In genomic region chr1:164638506-164639202, GRCh38 we compare ENCODE assay signal across 13 cellular contexts.
DNase-seq lines count a peak whose midpoint lies in the region; ATAC-seq and TF ChIP-seq lines count a peak whose summit lies in the region.
"Had no signal": no experiment of that assay in that cellular context is flagged by ENCODE, and none has a peak within 500 bp of the region (broad histone marks: within the 10 kb centered on the region; RNA-seq: fewer than 3 reads in every experiment).

No MANE protein-coding gene starts in this region.

- TF ChIP-seq CTCF in HCT116 (IDR thresholded peaks at IDR 0.05 in 2 of 3, conservative IDR thresholded peaks at IDR 0.05 in 1 of 3; ENCODE audit: borderline replicate concordance in 1 of 3, insufficient read depth in 1 of 3, low read depth in 2 of 3, low read length in 2 of 3) (no peak), heart right ventricle (IDR thresholded peaks at IDR 0.05) (peak in 1 of 9 donors; percentile 12)

- no peaks in the 10 kb centered on the region for H4K20me1 ChIP-seq in HCT116 (ENCODE audit: insufficient read depth)

- H3K9ac ChIP-seq in HCT116 (ENCODE audit: low read length), result peak overlapping the region; percentile 35
- no peak overlapping the region for H3K9ac ChIP-seq in trophoblast cell (ENCODE audit: low read length)

- ATAC-seq in HCT116 (peak; percentile 18; the same call in 1 of the 2 replicates), SK-N-SH treated with all-trans-retinoic acid at 6 μM for 48 hours (no peak), heart right ventricle (peak in 7 of 8 donors; percentile 58 to 88 (median 79))
- ATAC-seq: natural killer cell treated with Interleukin-12 subunit alpha and Interleukin-12 subunit beta and Interleukin-15 and Interleukin-18, amount 100 ng/mL, for 72 hours; T-helper 17 cell had no signal

- DNase-seq in HCT116 (ENCODE audit: low read depth, low spot score) (no peak), heart right ventricle (peak in 1 of 2 donors; percentile 59), trophoblast cell (peak in 1 of 2 donors; percentile 53), DMS 273 treated with DMSO at 0.1 percent for 48 hours (lab: John Stamatoyannopoulos, UW) (no peak), NOMO-1 treated with dmso at 0.1 percent for 144 hours (lab: John Stamatoyannopoulos, UW; ENCODE audit: unreplicated experiment) (no peak)
- DNase-seq in stimulated activated naive CD4-positive, alpha-beta T cell (lab: John Stamatoyannopoulos, UW), result no peak
- DNase-seq in activated naive CD4-positive, alpha-beta T cell treated with Interleukin-2 at 50 U/mL for 16 hours, result no peak
- DNase-seq: activated CD4-positive, alpha-beta T cell treated with anti-CD3 and anti-CD28 coated beads, Interleukin-2, amount 50 U/mL, for 1 hour; cerebellar nuclear complex; NCI-H2029; T-helper 17 cell had no signal

- BruUV-seq in HCT116 (replicated peaks; lab: Mats Ljungman, UMichigan), result no TSS peak

- H3K27ac ChIP-seq in HCT116 (ENCODE audit: low read depth, low read length) (peak overlapping the region; percentile 61; the same call in 1 of the 2 replicates), heart right ventricle (peak overlapping the region; percentile 21 to 87 (median 78)), trophoblast cell (ENCODE audit: low read depth, low read length) (no peak overlapping the region)

- TF ChIP-seq RAD21 in HCT116 (IDR thresholded peaks at IDR 0.05; ENCODE audit: low read depth), result no peak

- peak overlapping the region; percentile 44 for H2BK120ac ChIP-seq in trophoblast cell (ENCODE audit: insufficient read depth, low read length, poor library complexity)

- H4K12ac ChIP-seq in trophoblast cell (ENCODE audit: low read depth, low read length), result no peak overlapping the region

- H3K79me2 ChIP-seq in HCT116 (ENCODE audit: insufficient read depth, low read length), result no peaks in the 10 kb centered on the region
- H3K79me2 ChIP-seq in trophoblast cell (ENCODE audit: control insufficient read depth, insufficient read depth, low read length, poor library complexity), result no peaks in the 10 kb centered on the region

- H3K14ac ChIP-seq in trophoblast cell (ENCODE audit: low read length), result no peak overlapping the region

- peak overlapping the region; percentile 22 for H4K91ac ChIP-seq in trophoblast cell (ENCODE audit: low read depth, low read length)

- peak overlapping the region; percentile 19 for H3K18ac ChIP-seq in trophoblast cell (ENCODE audit: low read length)

- H3K9me3 ChIP-seq in HCT116 (ENCODE audit: control insufficient read depth in 1 of 2, insufficient read depth in 1 of 2, low read depth in 1 of 2, low read length in 2 of 2), result no peaks in the 10 kb centered on the region
- no peaks in the 10 kb centered on the region for H3K9me3 ChIP-seq in heart right ventricle
- no peaks in the 10 kb centered on the region for H3K9me3 ChIP-seq in trophoblast cell (ENCODE audit: insufficient read depth, low read depth, low read length)

- H2BK12ac ChIP-seq in trophoblast cell (ENCODE audit: low read length), result peak overlapping the region; percentile 61

- H3K4me3 ChIP-seq in HCT116 (replicated peaks in 1 of 2; ENCODE audit: low read depth in 1 of 2, low read length in 2 of 2) (no peak overlapping the region), heart right ventricle (no peak overlapping the region), trophoblast cell (ENCODE audit: low read depth, low read length) (no peak overlapping the region)

- H3K36me3 ChIP-seq in HCT116 (ENCODE audit: control insufficient read depth in 1 of 2, insufficient read depth in 2 of 2, low read length in 2 of 2) (no peaks in the 10 kb centered on the region), heart right ventricle (no peaks in the 10 kb centered on the region), trophoblast cell (ENCODE audit: control insufficient read depth in 1 of 2, insufficient read depth in 2 of 2, low read length in 2 of 2) (peaks cover 13 to 16% of the 10 kb centered on the region in 2 experiments)

- H2AK5ac ChIP-seq in trophoblast cell (ENCODE audit: low read length), result no peak overlapping the region

- H3K4ac ChIP-seq in trophoblast cell (ENCODE audit: low read depth, low read length), result peak overlapping the region; percentile 24

- RAD21 ChIA-PET in HCT116 (lab: Charles Lee; ENCODE audit: low non-redundant PET in 1 of 2, low total read pairs in 2 of 2, uncharacterized antibody in 2 of 2, unreplicated experiment in 2 of 2), result no interaction called here

- POLR2A ChIA-PET in HCT116 (lab: Charles Lee), result no interaction called here

- no peak overlapping the region for H2AFZ ChIP-seq in HCT116 (ENCODE audit: low read depth, low read length, poor library complexity, severe bottlenecking)
- no peak overlapping the region for H2AFZ ChIP-seq in trophoblast cell (ENCODE audit: insufficient read depth, low read length, poor library complexity)

- H3K27me3 ChIP-seq in HCT116 (ENCODE audit: insufficient read depth, low read length), result no peaks in the 10 kb centered on the region
- no peaks in the 10 kb centered on the region for H3K27me3 ChIP-seq in heart right ventricle
- H3K27me3 ChIP-seq in trophoblast cell (ENCODE audit: insufficient read depth, low read length), result no peaks in the 10 kb centered on the region

- H3K9me2 ChIP-seq in HCT116 (ENCODE audit: insufficient read depth), result no peaks in the 10 kb centered on the region

- peak overlapping the region; percentile 61 for H3K4me2 ChIP-seq in HCT116 (ENCODE audit: low read length)
- H3K4me2 ChIP-seq in trophoblast cell (ENCODE audit: low read length), result no peak overlapping the region

- 37 to 51% methylated on average over 14 of the region's 14 CpGs for WGBS in heart right ventricle, 2 donors
- WGBS in trophoblast cell (ENCODE audit: extremely low coverage, insufficient coverage, insufficient read length), result no CpG with 5 or more reads among the region's 14 CpGs

- peaks cover 45 to 51% of the 10 kb centered on the region in 2 experiments for H3K4me1 ChIP-seq in HCT116 (ENCODE audit: control insufficient read depth in 1 of 2, insufficient read depth in 2 of 2, low read length in 2 of 2)
- H3K4me1 ChIP-seq in heart right ventricle, result peaks cover 17 to 95% (median 72%) of the 10 kb centered on the region in 9 donors
- peaks cover 23 to 25% of the 10 kb centered on the region in 2 experiments for H3K4me1 ChIP-seq in trophoblast cell (ENCODE audit: control insufficient read depth in 1 of 2, insufficient read depth in 2 of 2, low read length in 2 of 2)

- H4K8ac ChIP-seq in trophoblast cell (ENCODE audit: low read depth, low read length), result peak overlapping the region; percentile 17

- H3K79me1 ChIP-seq in trophoblast cell (ENCODE audit: low read length), result peaks cover 17% of the 10 kb centered on the region

- intact Hi-C loops in HCT116 (cut with micrococcal nuclease), result no loop called here
- intact Hi-C loops in heart right ventricle (cut with DNase I), result loop anchor here in 3 of 10 donors (5.0 to 10.0 kb wide), 3 partner anchors 79 to 146 kb away; no protein-coding TSS in a partner anchor

- peak overlapping the region; percentile 39 for H2BK5ac ChIP-seq in trophoblast cell (ENCODE audit: low read depth, low read length, poor library complexity)

- TF ChIP-seq POLR2A in HCT116 (IDR thresholded peaks at IDR 0.05; ENCODE audit: borderline replicate concordance, extremely low read depth, insufficient read depth, insufficient read length), result no peak

- CTCF ChIA-PET in HCT116 (lab: Charles Lee), result no interaction called here

- H3K23ac ChIP-seq in trophoblast cell (ENCODE audit: low read length), result no peak overlapping the region

TF ChIP-seq in SK-N-SH treated with all-trans-retinoic acid at 6 μM for 48 hours, 23 proteins besides CTCF, POLR2A, EP300 and RAD21:
- TF ChIP-seq RARB (CRISPR knock-in tag; IDR thresholded peaks at IDR 0.05) (0 out of 2 replicates have a peak, but pooled peaks have one; percentile 0), ZNF565 (CRISPR knock-in tag; conservative IDR thresholded peaks at IDR 0.05; ENCODE audit: low read depth) (no peak)
